In the genomic region with DNA sequence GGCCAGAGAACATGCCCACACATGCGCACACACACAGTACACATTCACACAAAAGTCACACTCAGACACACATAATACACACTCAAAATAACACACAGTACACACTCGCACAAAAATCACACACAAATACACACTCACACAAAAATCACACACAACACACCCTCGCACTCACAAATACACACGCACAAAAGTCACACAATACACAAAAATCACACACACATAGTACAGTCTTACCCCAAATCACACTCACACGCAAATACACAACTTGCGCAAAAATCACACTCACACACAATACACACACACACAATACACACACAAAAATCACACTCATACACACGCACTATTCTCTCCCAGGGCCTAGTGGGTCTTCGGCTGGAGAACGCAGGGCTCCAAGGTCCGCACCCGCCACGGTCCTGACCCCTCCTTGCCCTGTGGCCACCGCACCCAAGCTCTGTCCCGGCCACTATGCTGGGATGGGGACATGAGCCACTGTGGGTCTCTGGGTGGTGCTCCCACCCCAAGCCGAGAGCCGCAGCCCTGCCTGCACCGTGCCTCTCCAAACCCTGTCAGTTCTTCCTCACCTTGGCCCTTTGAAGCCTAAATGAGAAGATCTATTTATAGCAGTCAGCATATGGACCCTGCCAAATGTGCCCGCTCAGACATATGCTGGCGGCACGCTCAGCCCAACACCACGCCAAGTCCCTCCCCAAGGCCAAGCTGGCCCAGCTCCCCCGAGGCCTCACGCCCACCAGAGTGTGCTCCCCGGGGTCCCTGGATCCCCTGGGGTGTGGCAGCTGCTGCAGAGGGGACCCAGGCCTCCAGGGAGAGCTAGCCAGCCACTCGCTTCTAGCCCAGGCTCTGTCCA, we compare ENCODE assay signal across 23 cellular contexts. TPM values are rescaled to one million over a fixed set of nuclear protein-coding genes. Genes with fewer than 3 reads are reported as not detected.
DNase-seq lines count a peak whose midpoint lies in the region; ATAC-seq and TF ChIP-seq lines count a peak whose summit lies in the region.
"Had no signal": no experiment of that assay in that cellular context is flagged by ENCODE, and none has a peak within 500 bp of the region (broad histone marks: within the 10 kb centered on the region; RNA-seq: fewer than 3 reads in every experiment).

No MANE protein-coding gene starts in this region.

- peak overlapping the region; percentile 67 for H3K27ac Mint-ChIP-seq in glutamatergic neuron (ENCODE audit: unreplicated experiment)
- H3K27ac Mint-ChIP-seq: activated CD4-positive, alpha-beta memory T cell treated with anti-CD3 and anti-CD28 coated beads, Interleukin-2, amount 10 ng/mL, durations not matched to agents 7 days and 5 days; memory B cell; T-helper 2 cell treated with Interferon-gamma antibody and Interleukin-4, amounts not matched to agents 5 μg/mL and 100 μg/mL, for 36 hours had no signal

- ATAC-seq in psoas muscle (peak; percentile 10 to 70 (median 46)), HG03439 (IDR thresholded peaks at IDR 0.05; ENCODE audit: unreplicated experiment) (no peak)
- ATAC-seq: naive thymus-derived CD8-positive, alpha-beta T cell had no signal

- peaks cover 14% of the 10 kb centered on the region for H3K9me3 ChIP-seq in psoas muscle
- H3K9me3 ChIP-seq in Karpas-422 (ENCODE audit: low read length): no peaks in the 10 kb centered on the region
- peaks cover 0 to 7% of the 10 kb centered on the region in 2 donors for H3K9me3 ChIP-seq in transverse colon
- H3K9me3 ChIP-seq: thyroid gland had no signal

- peaks cover 15% of the 10 kb centered on the region for H3K36me3 Mint-ChIP-seq in glutamatergic neuron (ENCODE audit: unreplicated experiment)
- H3K36me3 Mint-ChIP-seq: CD4-positive, alpha-beta memory T cell had no signal

- peak; percentile 85 for DNase-seq in NCI-H1694 (lab: John Stamatoyannopoulos, UW)
- peak; percentile 77 for DNase-seq in NCI-H524 treated with DMSO at 0.1 percent for 48 hours (lab: John Stamatoyannopoulos, UW)
- peak; percentile 21 for DNase-seq in glutamatergic neuron
- peak in 1 of 2 donors; percentile 8 for DNase-seq in psoas muscle
- no peak for DNase-seq in Karpas-422
- DNase-seq in transverse colon: no peak
- DNase-seq: activated CD4-positive, alpha-beta memory T cell treated with anti-CD3 and anti-CD28 coated beads, Interleukin-2, amount 10 ng/mL, durations not matched to agents 7 days and 5 days; activated naive CD4-positive, alpha-beta T cell; amygdala; CD4-positive, alpha-beta memory T cell; KBM-7; MV-4-11; naive thymus-derived CD8-positive, alpha-beta T cell; stimulated activated naive CD4-positive, alpha-beta T cell treated with Interleukin-2 at 50 U/mL for 16 hours had no signal

- H3K36me3 ChIP-seq in psoas muscle (ENCODE audit: insufficient read depth in 1 of 2, low read depth in 1 of 2): no peaks in the 10 kb centered on the region
- no peaks in the 10 kb centered on the region for H3K36me3 ChIP-seq in Karpas-422 (ENCODE audit: insufficient read depth, low read length)
- no peaks in the 10 kb centered on the region for H3K36me3 ChIP-seq in transverse colon
- H3K36me3 ChIP-seq: thyroid gland had no signal

- H3K27me3 ChIP-seq in psoas muscle (ENCODE audit: insufficient read depth in 3 of 3, low read length in 2 of 3) (no peaks in the 10 kb centered on the region), Karpas-422 (ENCODE audit: low read length) (no peaks in the 10 kb centered on the region), transverse colon (peaks cover 25% of the 10 kb centered on the region)
- H3K27me3 ChIP-seq: thyroid gland had no signal

- no peak overlapping the region for H3K9ac ChIP-seq in Karpas-422 (ENCODE audit: low read length)
- H3K9ac ChIP-seq: GM23248, parathyroid adenoma had no signal

- WGBS in psoas muscle, 3 donors: 42 to 47% (median 44%) methylated on average over 25 of the region's 25 CpGs
- 59 to 63% methylated on average over 8 to 25 of the region's 25 CpGs for WGBS in transverse colon (ENCODE audit: low coverage in 1 of 2), 2 donors

- TF ChIP-seq CTCF in glutamatergic neuron (IDR thresholded peaks at IDR 0.05; ENCODE audit: partially characterized antibody, unreplicated experiment) (no peak), psoas muscle (IDR thresholded peaks at IDR 0.05) (no peak), transverse colon (IDR thresholded peaks at IDR 0.05) (no peak)

- H3K27me3 Mint-ChIP-seq in glutamatergic neuron (ENCODE audit: unreplicated experiment): peaks cover 12% of the 10 kb centered on the region

- intact Hi-C loops in psoas muscle (cut with DNase I) (no loop called here), transverse colon (cut with DNase I; ENCODE audit: low total_unique reads) (no loop called here)

- H3K4me3 ChIP-seq in psoas muscle: no peak overlapping the region
- no peak overlapping the region for H3K4me3 ChIP-seq in Karpas-422 (ENCODE audit: low read length)
- H3K4me3 ChIP-seq in transverse colon: no peak overlapping the region
- H3K4me3 ChIP-seq: dorsolateral prefrontal cortex, GM23248, thyroid gland had no signal

- H3K4me3 Mint-ChIP-seq in glutamatergic neuron (ENCODE audit: unreplicated experiment): peak overlapping the region; percentile 18
- H3K4me3 Mint-ChIP-seq: activated CD4-positive, alpha-beta memory T cell treated with anti-CD3 and anti-CD28 coated beads, Interleukin-2, amount 10 ng/mL, durations not matched to agents 7 days and 5 days; CD4-positive, alpha-beta memory T cell; memory B cell; naive thymus-derived CD8-positive, alpha-beta T cell; T-helper 2 cell treated with Interferon-gamma antibody and Interleukin-4, amounts not matched to agents 5 μg/mL and 100 μg/mL, for 36 hours had no signal

- in situ Hi-C loops in transverse colon (cut with MboI; ENCODE audit: low pct_ligation_motif_present in 1 of 4, low pct_unique_long_range_greater_than_20kb in 1 of 4, low sequenced_read_pairs in 3 of 4): no loop called here

- no peak for TF ChIP-seq POLR2A in transverse colon (IDR thresholded peaks at IDR 0.05)

- no peaks in the 10 kb centered on the region for H3K9me2 ChIP-seq in Karpas-422 (replicated peaks; ENCODE audit: insufficient read depth, low read length)

- no peaks in the 10 kb centered on the region for H4K20me1 ChIP-seq in Karpas-422 (ENCODE audit: insufficient read depth, low read depth, low read length)

- H3K4me1 Mint-ChIP-seq in glutamatergic neuron (ENCODE audit: low read depth, unreplicated experiment): peaks cover 11% of the 10 kb centered on the region
- H3K4me1 Mint-ChIP-seq: activated CD4-positive, alpha-beta memory T cell treated with anti-CD3 and anti-CD28 coated beads, Interleukin-2, amount 10 ng/mL, durations not matched to agents 7 days and 5 days; naive thymus-derived CD8-positive, alpha-beta T cell had no signal

- H2AFZ ChIP-seq in Karpas-422 (ENCODE audit: low read length): no peak overlapping the region
- H2AFZ ChIP-seq: GM23248, parathyroid adenoma had no signal

- no peak overlapping the region for H3K4me2 ChIP-seq in Karpas-422 (ENCODE audit: low read depth, low read length, poor library complexity, severe bottlenecking)

- H3K4me1 ChIP-seq in psoas muscle: peaks cover 7% of the 10 kb centered on the region
- no peaks in the 10 kb centered on the region for H3K4me1 ChIP-seq in Karpas-422 (ENCODE audit: low read length)
- no peaks in the 10 kb centered on the region for H3K4me1 ChIP-seq in transverse colon
- H3K4me1 ChIP-seq: foreskin keratinocyte, parathyroid adenoma had no signal

- H3K27ac ChIP-seq in psoas muscle: no peak overlapping the region
- no peak overlapping the region for H3K27ac ChIP-seq in Karpas-422 (ENCODE audit: low read length)
- no peak overlapping the region for H3K27ac ChIP-seq in transverse colon
- H3K27ac ChIP-seq: dorsolateral prefrontal cortex, epithelial cell of prostate, foreskin keratinocyte, GM23248, parathyroid adenoma, thyroid gland had no signal

- H3K79me2 ChIP-seq in Karpas-422 (ENCODE audit: low read length): no peaks in the 10 kb centered on the region
- H3K79me2 ChIP-seq: parathyroid adenoma had no signal

- peaks cover 34% of the 10 kb centered on the region for H3K9me3 Mint-ChIP-seq in glutamatergic neuron (ENCODE audit: unreplicated experiment)
- H3K9me3 Mint-ChIP-seq: memory B cell; T-helper 2 cell treated with Interferon-gamma antibody and Interleukin-4, amounts not matched to agents 5 μg/mL and 100 μg/mL, for 36 hours had no signal

- TF ChIP-seq EP300 in transverse colon (IDR thresholded peaks at IDR 0.05; ENCODE audit: low read depth): no peak

RNA-seq across cellular contexts. Expression of a gene that starts 55.9 kb away (rescaled TPM):
- total RNA-seq in glutamatergic neuron (ENCODE audit: unreplicated experiment) (40.0 TPM), psoas muscle (under 1 TPM; 0.46 to 0.73 (median 0.66) TPM), transverse colon (under 1 TPM in 3 of 4 donors, not detected in 1; 0.14 to 0.60 (median 0.32) TPM)
- polyA plus RNA-seq in psoas muscle: under 1 TPM; 0.11 to 0.87 (median 0.27) TPM
- total RNA-seq in Karpas-422 (2014; rRNA removed; shearing (Covaris generic); ENCODE audit: low replicate concordance): not detected in 2 replicates
- total RNA-seq: foreskin keratinocyte; naive thymus-derived CD8-positive, alpha-beta T cell had no signal
- polyA plus RNA-seq: CD4-positive, alpha-beta memory T cell; naive thymus-derived CD8-positive, alpha-beta T cell had no signal

Comparison
In these comparisons a context has a peak if more than half of its experiments do, and no peak if none do; other contexts are left out.
1. DNase-seq: peak in NCI-H1694 (single experiment), NCI-H524 treated with DMSO at 0.1 percent for 48 hours (single experiment) and glutamatergic neuron (single experiment); none in Karpas-422 (single experiment) and transverse colon (single experiment).
2. RNA of a gene that starts 55.9 kb away (total RNA-seq): 40.0 TPM in glutamatergic neuron (single experiment); 0.46 to 0.73 TPM in psoas muscle, 0.14 to 0.60 TPM in transverse colon and not detected in Karpas-422; every median in the first group is over 10 times any median in the second.